Comparison of ENCODE assay signal across 1 cellular context in genomic region chr19:5340637-5341447, GRCh38.
TF ChIP-seq lines count a peak whose summit lies in the region.

PTPRS (minus strand) TSS chr19:5340812; CDS start chr19:5286140, 54,672 bp downstream.

TF ChIP-seq in HepG2, 621 proteins besides CTCF, POLR2A, EP300 and RAD21 (continued from another document and continues in another):
- TF ChIP-seq LCORL (IDR thresholded peaks at IDR 0.05) (no peak), LCORL (CRISPR knock-in tag; IDR thresholded peaks at IDR 0.05) (peak; percentile 32; the same call in 1 of the 2 replicates), FOXC1 (CRISPR knock-in tag; IDR thresholded peaks at IDR 0.05; ENCODE audit: borderline replicate concordance) (peak; percentile 100), ZNF232 (CRISPR knock-in tag; IDR thresholded peaks at IDR 0.05; ENCODE audit: borderline replicate concordance) (peak; percentile 99), MLX (CRISPR knock-in tag; IDR thresholded peaks at IDR 0.05) (peak; percentile 92), MAZ (IDR thresholded peaks at IDR 0.05; ENCODE audit: borderline replicate concordance, low read depth, low read length) (no peak), MAZ (CRISPR knock-in tag; IDR thresholded peaks at IDR 0.05; ENCODE audit: low read depth) (peak; percentile 99), ZBTB49 (CRISPR knock-in tag; IDR thresholded peaks at IDR 0.05; ENCODE audit: borderline replicate concordance) (peak; percentile 79; the same call in 1 of the 2 replicates), ATM (IDR thresholded peaks at IDR 0.05; ENCODE audit: borderline replicate concordance) (no peak), SNRNP70 (IDR thresholded peaks at IDR 0.05; ENCODE audit: low read depth, low read length) (no peak), ZNF75D (CRISPR knock-in tag; IDR thresholded peaks at IDR 0.05; ENCODE audit: borderline replicate concordance) (peak; percentile 98; the same call in 1 of the 2 replicates), ZNF543 (CRISPR knock-in tag; IDR thresholded peaks at IDR 0.05) (peak; percentile 99), ZBTB21 (CRISPR knock-in tag; IDR thresholded peaks at IDR 0.05) (no peak), MIER2 (CRISPR knock-in tag; IDR thresholded peaks at IDR 0.05) (0 out of 2 replicates have a peak, but pooled peaks have one; percentile 57), MXD4 (CRISPR knock-in tag; IDR thresholded peaks at IDR 0.05) (peak; percentile 98), ZNF782 (CRISPR knock-in tag; IDR thresholded peaks at IDR 0.05; ENCODE audit: borderline replicate concordance) (peak; percentile 99), SP1 (IDR thresholded peaks at IDR 0.05) (no peak), SP1 (CRISPR knock-in tag; IDR thresholded peaks at IDR 0.05) (peak; percentile 88), ZNF580 (CRISPR knock-in tag; IDR thresholded peaks at IDR 0.05; ENCODE audit: borderline replicate concordance, low read depth) (peak; percentile 98), PREB (CRISPR knock-in tag; IDR thresholded peaks at IDR 0.05) (no peak; the same call in 1 of the 2 replicates), HMG20B (CRISPR knock-in tag; conservative IDR thresholded peaks at IDR 0.05) (peak; percentile 63; the same call in 1 of the 2 replicates), EHMT2 (IDR thresholded peaks at IDR 0.05; ENCODE audit: borderline replicate concordance, low read depth, low read length) (no peak), ZBTB8A (CRISPR knock-in tag; IDR thresholded peaks at IDR 0.05; ENCODE audit: borderline replicate concordance, low read depth) (peak; percentile 93), HIVEP1 (CRISPR knock-in tag; IDR thresholded peaks at IDR 0.05) (peak; percentile 90; the same call in 1 of the 2 replicates), CBX5 (CRISPR knock-in tag; IDR thresholded peaks at IDR 0.05; ENCODE audit: borderline replicate concordance) (peak; percentile 87), RORA (CRISPR knock-in tag; IDR thresholded peaks at IDR 0.05) (no peak), CENPX (CRISPR knock-in tag; IDR thresholded peaks at IDR 0.05) (no peak), TARDBP (CRISPR knock-in tag; IDR thresholded peaks at IDR 0.05) (no peak), STAG1 (CRISPR knock-in tag; IDR thresholded peaks at IDR 0.05) (no peak), ZNF639 (CRISPR knock-in tag; conservative IDR thresholded peaks at IDR 0.05) (peak; percentile 87), ZKSCAN1 (IDR thresholded peaks at IDR 0.05; ENCODE audit: low read length) (no peak), ZNF709 (CRISPR knock-in tag; IDR thresholded peaks at IDR 0.05) (peak; percentile 100), ADNP (CRISPR knock-in tag; IDR thresholded peaks at IDR 0.05) (0 out of 2 replicates have a peak, but pooled peaks have one; percentile 24), NR2F1 (CRISPR knock-in tag; IDR thresholded peaks at IDR 0.05) (no peak), CSRNP2 (CRISPR knock-in tag; conservative IDR thresholded peaks at IDR 0.05; ENCODE audit: low read depth) (peak; percentile 99), TIGD3 (CRISPR knock-in tag; IDR thresholded peaks at IDR 0.05; ENCODE audit: borderline replicate concordance) (peak; percentile 91; the same call in 1 of the 2 replicates), HOXD1 (CRISPR knock-in tag; IDR thresholded peaks at IDR 0.05) (peak; percentile 96), JUN (CRISPR knock-in tag; IDR thresholded peaks at IDR 0.05) (peak; percentile 84), SETDB1 (CRISPR knock-in tag; IDR thresholded peaks at IDR 0.05; ENCODE audit: borderline replicate concordance) (no peak), ZSCAN22 (CRISPR knock-in tag; IDR thresholded peaks at IDR 0.05) (peak; percentile 87), ZNF12 (CRISPR knock-in tag; IDR thresholded peaks at IDR 0.05) (peak; percentile 83), GTF2F1 (IDR thresholded peaks at IDR 0.05; ENCODE audit: low read length) (no peak), NAIF1 (CRISPR knock-in tag; IDR thresholded peaks at IDR 0.05; ENCODE audit: borderline replicate concordance) (peak; percentile 90; the same call in 1 of the 2 replicates), MAF1 (CRISPR knock-in tag; IDR thresholded peaks at IDR 0.05; ENCODE audit: borderline replicate concordance) (peak; percentile 95; the same call in 1 of the 2 replicates), ZNF503 (CRISPR knock-in tag; IDR thresholded peaks at IDR 0.05) (peak; percentile 86), ZBTB43 (CRISPR knock-in tag; conservative IDR thresholded peaks at IDR 0.05) (peak; percentile 97), ZNF878 (CRISPR knock-in tag; IDR thresholded peaks at IDR 0.05) (peak; percentile 99), HNRNPL (IDR thresholded peaks at IDR 0.05; ENCODE audit: low read depth, low read length) (no peak), ZBTB25 (CRISPR knock-in tag; IDR thresholded peaks at IDR 0.05) (peak; percentile 91; the same call in 1 of the 2 replicates), ZNF292 (CRISPR knock-in tag; IDR thresholded peaks at IDR 0.05; ENCODE audit: borderline replicate concordance, low read depth) (no peak), ZNF781 (CRISPR knock-in tag; IDR thresholded peaks at IDR 0.05; ENCODE audit: borderline replicate concordance, not compliant biosample characterization) (peak; percentile 86), ZBTB34 (CRISPR knock-in tag; IDR thresholded peaks at IDR 0.05) (peak; percentile 73; the same call in 1 of the 2 replicates), ZNF263 (CRISPR knock-in tag; IDR thresholded peaks at IDR 0.05) (peak; percentile 84), NPAS2 (CRISPR knock-in tag; IDR thresholded peaks at IDR 0.05; ENCODE audit: borderline replicate concordance) (peak; percentile 85; the same call in 1 of the 2 replicates), ATRX (CRISPR knock-in tag; IDR thresholded peaks at IDR 0.05; ENCODE audit: borderline replicate concordance) (no peak), HDAC1 (CRISPR knock-in tag; IDR thresholded peaks at IDR 0.05) (peak; percentile 53), ZNF672 (CRISPR knock-in tag; IDR thresholded peaks at IDR 0.05) (peak; percentile 97)
